ENCODE assay signal across 2 cellular contexts in the genomic region with DNA sequence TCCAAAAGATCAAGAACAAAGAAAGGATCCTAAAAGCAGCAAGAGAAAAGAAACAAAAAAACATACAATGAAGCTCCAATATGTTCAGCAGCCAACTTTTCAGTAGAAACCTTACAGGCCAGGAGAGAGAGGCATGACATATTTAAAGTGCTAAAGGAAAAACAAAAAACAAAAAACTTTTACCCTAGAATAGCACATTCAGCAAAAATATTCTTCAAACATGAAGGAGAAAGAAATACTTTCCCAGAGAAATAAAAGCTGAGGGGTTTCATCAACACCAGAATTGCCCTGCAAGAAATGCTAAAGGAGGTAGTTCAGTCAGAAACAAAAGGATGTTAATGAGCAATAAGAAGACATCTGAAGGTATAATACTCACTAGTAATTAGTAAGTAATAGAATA.
TF ChIP-seq lines count a peak whose summit lies in the region.

No MANE protein-coding gene starts in this region.

TF ChIP-seq in HepG2, 621 proteins besides CTCF, POLR2A, EP300 and RAD21:
- TF ChIP-seq MAFF (IDR thresholded peaks at IDR 0.05; ENCODE audit: low read depth, low read length) (peak; percentile 54), ZNF839 (CRISPR knock-in tag; IDR thresholded peaks at IDR 0.05; ENCODE audit: borderline replicate concordance) (no peak), NFE2L1 (CRISPR knock-in tag; IDR thresholded peaks at IDR 0.05; ENCODE audit: borderline replicate concordance) (no peak), MAFK (conservative IDR thresholded peaks at IDR 0.05 in 1 of 2, IDR thresholded peaks at IDR 0.05 in 1 of 2; ENCODE audit: low read length in 2 of 2) (peak; percentile 32 to 69; a peak in 3 of 4 replicates)
- TF ChIP-seq, protein P1, sequence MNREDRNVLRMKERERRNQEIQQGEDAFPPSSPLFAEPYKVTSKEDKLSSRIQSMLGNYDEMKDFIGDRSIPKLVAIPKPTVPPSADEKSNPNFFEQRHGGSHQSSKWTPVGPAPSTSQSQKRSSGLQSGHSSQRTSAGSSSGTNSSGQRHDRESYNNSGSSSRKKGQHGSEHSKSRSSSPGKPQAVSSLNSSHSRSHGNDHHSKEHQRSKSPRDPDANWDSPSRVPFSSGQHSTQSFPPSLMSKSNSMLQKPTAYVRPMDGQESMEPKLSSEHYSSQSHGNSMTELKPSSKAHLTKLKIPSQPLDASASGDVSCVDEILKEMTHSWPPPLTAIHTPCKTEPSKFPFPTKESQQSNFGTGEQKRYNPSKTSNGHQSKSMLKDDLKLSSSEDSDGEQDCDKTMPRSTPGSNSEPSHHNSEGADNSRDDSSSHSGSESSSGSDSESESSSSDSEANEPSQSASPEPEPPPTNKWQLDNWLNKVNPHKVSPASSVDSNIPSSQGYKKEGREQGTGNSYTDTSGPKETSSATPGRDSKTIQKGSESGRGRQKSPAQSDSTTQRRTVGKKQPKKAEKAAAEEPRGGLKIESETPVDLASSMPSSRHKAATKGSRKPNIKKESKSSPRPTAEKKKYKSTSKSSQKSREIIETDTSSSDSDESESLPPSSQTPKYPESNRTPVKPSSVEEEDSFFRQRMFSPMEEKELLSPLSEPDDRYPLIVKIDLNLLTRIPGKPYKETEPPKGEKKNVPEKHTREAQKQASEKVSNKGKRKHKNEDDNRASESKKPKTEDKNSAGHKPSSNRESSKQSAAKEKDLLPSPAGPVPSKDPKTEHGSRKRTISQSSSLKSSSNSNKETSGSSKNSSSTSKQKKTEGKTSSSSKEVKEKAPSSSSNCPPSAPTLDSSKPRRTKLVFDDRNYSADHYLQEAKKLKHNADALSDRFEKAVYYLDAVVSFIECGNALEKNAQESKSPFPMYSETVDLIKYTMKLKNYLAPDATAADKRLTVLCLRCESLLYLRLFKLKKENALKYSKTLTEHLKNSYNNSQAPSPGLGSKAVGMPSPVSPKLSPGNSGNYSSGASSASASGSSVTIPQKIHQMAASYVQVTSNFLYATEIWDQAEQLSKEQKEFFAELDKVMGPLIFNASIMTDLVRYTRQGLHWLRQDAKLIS (CRISPR knock-in tag; IDR thresholded peaks at IDR 0.05) = no peak

TF ChIP-seq in K562, 482 proteins besides CTCF, POLR2A, EP300 and RAD21:
- TF ChIP-seq C11orf30 (IDR thresholded peaks at IDR 0.05; ENCODE audit: low read depth) = peak; percentile 47
- TF ChIP-seq MAFG (tag; conservative IDR thresholded peaks at IDR 0.05) = peak; percentile 69
- no peak for TF ChIP-seq RCOR1 (IDR thresholded peaks at IDR 0.05; ENCODE audit: borderline replicate concordance in 1 of 2, low read depth in 2 of 2, low read length in 2 of 2)
- TF ChIP-seq ZNF316 (IDR thresholded peaks at IDR 0.05) = peak; percentile 82
- no peak for TF ChIP-seq ASH1L (IDR thresholded peaks at IDR 0.05; ENCODE audit: borderline replicate concordance, low read depth, partially characterized antibody)
- TF ChIP-seq MAFF (IDR thresholded peaks at IDR 0.05; ENCODE audit: low read length) = peak; percentile 25; the same call in 1 of the 2 replicates
- TF ChIP-seq STAT5A (IDR thresholded peaks at IDR 0.05; ENCODE audit: borderline replicate concordance, low read length) = no peak
